ENCODE assay signal across 12 cellular contexts in the genomic region with DNA sequence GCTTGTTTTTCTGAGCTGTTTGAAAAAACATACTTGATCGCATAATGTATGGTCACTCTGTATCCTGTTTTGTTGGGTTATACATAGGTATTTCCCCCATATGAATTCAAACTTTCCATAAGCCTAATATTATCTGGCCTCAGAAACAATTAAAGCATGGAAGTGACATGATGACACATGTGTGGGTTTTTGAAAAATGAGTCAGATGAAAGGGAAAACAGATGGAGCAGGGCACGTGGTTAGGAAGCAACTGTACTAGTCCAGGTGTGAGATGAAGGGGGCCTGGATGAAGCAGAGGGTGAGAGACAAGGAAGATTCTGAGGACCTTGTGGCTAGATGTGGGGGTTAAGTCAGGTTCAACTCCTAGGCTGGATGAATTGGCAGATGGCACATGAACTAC.
DNase-seq lines count a peak whose midpoint lies in the region; ATAC-seq, FAIRE-seq and TF ChIP-seq lines count a peak whose summit lies in the region.
"Had no signal": no experiment of that assay in that cellular context is flagged by ENCODE, and none has a peak within 500 bp of the region (broad histone marks: within the 10 kb centered on the region; RNA-seq: fewer than 3 reads in every experiment).

No MANE protein-coding gene starts in this region.

- H3K4me2 ChIP-seq in keratinocyte (ENCODE audit: control insufficient read depth, extremely low read depth, insufficient read depth, low read depth, low read length) = peak overlapping the region; percentile 68

- H3K36me3 Mint-ChIP-seq in activated naive CD8-positive, alpha-beta T cell treated with anti-CD3 and anti-CD28 coated beads, Interleukin-2, amount 10 ng/mL, durations not matched to agents 7 days and 5 days = peaks cover 17% of the 10 kb centered on the region

- H3K79me2 ChIP-seq in keratinocyte (ENCODE audit: control insufficient read depth, insufficient read depth, low read length) = no peaks in the 10 kb centered on the region

- TF ChIP-seq POLR2A in GM12891 (IDR thresholded peaks at IDR 0.05; ENCODE audit: low read depth, low read length) = no peak

- TF ChIP-seq CTCF in keratinocyte (optimal IDR thresholded peaks at IDR 0.05 in 1 of 3, IDR thresholded peaks at IDR 0.05 in 1 of 3, conservative IDR thresholded peaks at IDR 0.05 in 1 of 3; ENCODE audit: extremely low read depth in 1 of 3, insufficient read depth in 2 of 3, low read length in 3 of 3) = no peak

- H3K9me3 Mint-ChIP-seq in activated naive CD8-positive, alpha-beta T cell treated with anti-CD3 and anti-CD28 coated beads, Interleukin-2, amount 10 ng/mL, durations not matched to agents 7 days and 5 days = peaks cover 6% of the 10 kb centered on the region

- peaks cover 11 to 16% of the 10 kb centered on the region in 2 experiments for H3K36me3 ChIP-seq in keratinocyte (ENCODE audit: control insufficient read depth in 2 of 2, extremely low read depth in 1 of 2, insufficient read depth in 2 of 2, low read length in 2 of 2)

- POLR2A ChIA-PET in activated naive CD8-positive, alpha-beta T cell treated with anti-CD3 and anti-CD28 coated beads, Interleukin-2, amount 10 ng/mL, durations not matched to agents 7 days and 5 days (lab: Charles Lee) = no interaction called here

- no peaks in the 10 kb centered on the region for H4K20me1 ChIP-seq in keratinocyte (ENCODE audit: control insufficient read depth, extremely low read depth, insufficient read depth, low read length)

- H3K27ac Mint-ChIP-seq in activated naive CD8-positive, alpha-beta T cell treated with anti-CD3 and anti-CD28 coated beads, Interleukin-2, amount 10 ng/mL, durations not matched to agents 7 days and 5 days = peak overlapping the region; percentile 77

- H3K27me3 Mint-ChIP-seq in activated naive CD8-positive, alpha-beta T cell treated with anti-CD3 and anti-CD28 coated beads, Interleukin-2, amount 10 ng/mL, durations not matched to agents 7 days and 5 days = no peaks in the 10 kb centered on the region

- no peak for ATAC-seq in activated naive CD8-positive, alpha-beta T cell treated with anti-CD3 and anti-CD28 coated beads, Interleukin-2, amount 10 ng/mL, durations not matched to agents 7 days and 5 days (ENCODE audit: low read depth)

- H3K9me3 ChIP-seq in keratinocyte (ENCODE audit: control insufficient read depth, low read depth, low read length) = no peaks in the 10 kb centered on the region
- H3K9me3 ChIP-seq: esophagus muscularis mucosa, tibial nerve had no signal

- no peak overlapping the region for H3K9ac ChIP-seq in keratinocyte (ENCODE audit: control insufficient read depth, extremely low read depth, insufficient read depth, low read length)

- H3K4me1 Mint-ChIP-seq in activated naive CD8-positive, alpha-beta T cell treated with anti-CD3 and anti-CD28 coated beads, Interleukin-2, amount 10 ng/mL, durations not matched to agents 7 days and 5 days = peaks cover 49% of the 10 kb centered on the region

- H3K4me3 ChIP-seq in keratinocyte (ENCODE audit: control insufficient read depth in 2 of 3, extremely low read depth in 1 of 3, insufficient read depth in 2 of 3, low read depth in 1 of 3, low read length in 3 of 3) = peak overlapping the region in 1 of 3 experiments; percentile 30
- H3K4me3 ChIP-seq: esophagus muscularis mucosa, tibial nerve had no signal

- peak; percentile 96 for FAIRE-seq in keratinocyte (lab: Jason Lieb, UNC)
- FAIRE-seq in GM12891 (lab: Jason Lieb, UNC) = no peak

- H3K4me3 Mint-ChIP-seq in activated naive CD8-positive, alpha-beta T cell treated with anti-CD3 and anti-CD28 coated beads, Interleukin-2, amount 10 ng/mL, durations not matched to agents 7 days and 5 days = peak overlapping the region; percentile 1

- peaks cover 20% of the 10 kb centered on the region for H3K4me1 ChIP-seq in keratinocyte (ENCODE audit: control insufficient read depth, extremely low read depth, insufficient read depth, low read length)

- dilution Hi-C loops in keratinocyte (cut with MboI; ENCODE audit: extremely low pct_ligation_motif_present, low sequenced_read_pairs) = no loop called here

- no peaks in the 10 kb centered on the region for H3K9me1 ChIP-seq in keratinocyte (ENCODE audit: control insufficient read depth, extremely low read depth, insufficient read depth, low read length)

- peak overlapping the region; percentile 59 for H3K27ac ChIP-seq in keratinocyte (ENCODE audit: control insufficient read depth, insufficient read depth, low read length)
- H3K27ac ChIP-seq: esophagus muscularis mucosa, tibial nerve had no signal

- H3K27me3 ChIP-seq in keratinocyte (ENCODE audit: control insufficient read depth, extremely low read depth, insufficient read depth, low read length) = no peaks in the 10 kb centered on the region
- H3K27me3 ChIP-seq: esophagus muscularis mucosa, tibial nerve had no signal

- peak; percentile 38 for DNase-seq in DMS 273 treated with DMSO at 0.1 percent for 48 hours (lab: John Stamatoyannopoulos, UW)
- DNase-seq in M059J (ENCODE audit: low read depth) = peak; percentile 61
- DNase-seq in activated naive CD8-positive, alpha-beta T cell treated with anti-CD3 and anti-CD28 coated beads, Interleukin-2, amount 10 ng/mL, durations not matched to agents 7 days and 5 days = no peak
- DNase-seq in keratinocyte (ENCODE audit: low read depth, low spot score) = peak; percentile 48
- DNase-seq in NCI-H345 (lab: John Stamatoyannopoulos, UW) = no peak
- no peak for DNase-seq in RPMI8226
- DNase-seq in GM12891 (ENCODE audit: insufficient read length, low spot score) = no peak
- no peak for DNase-seq in stimulated activated CD4-positive, alpha-beta T cell treated with anti-CD3 and anti-CD28 coated beads, Interleukin-2, amount 100 ng/mL, for 48 hours
- DNase-seq: midbrain, NCI-H1417 treated with DMSO at 0.1 percent for 48 hours had no signal

- H2AFZ ChIP-seq in keratinocyte (ENCODE audit: control insufficient read depth, low read length) = no peak overlapping the region

TF ChIP-seq in GM12891, 5 proteins besides CTCF, POLR2A, EP300 and RAD21:
- TF ChIP-seq POLR2AphosphoS5 (IDR thresholded peaks at IDR 0.05; ENCODE audit: low read depth, low read length) (no peak), TAF1 (IDR thresholded peaks at IDR 0.05; ENCODE audit: low read depth, low read length) (no peak), PAX5 (IDR thresholded peaks at IDR 0.05; ENCODE audit: insufficient read depth, low read length, severe bottlenecking) (no peak), POU2F2 (IDR thresholded peaks at IDR 0.05; ENCODE audit: low read depth, low read length) (no peak), SPI1 (IDR thresholded peaks at IDR 0.05; ENCODE audit: low read depth, low read length) (no peak)

Comparison
In these comparisons a context has a peak if more than half of its experiments do, and no peak if none do; other contexts are left out.
1. DNase-seq: peak in DMS 273 treated with DMSO at 0.1 percent for 48 hours (single experiment), M059J (single experiment) and keratinocyte (single experiment); none in activated naive CD8-positive, alpha-beta T cell treated with anti-CD3 and anti-CD28 coated beads, Interleukin-2, amount 10 ng/mL, durations not matched to agents 7 days and 5 days (single experiment), NCI-H345 (single experiment), RPMI8226 (single experiment), GM12891 (single experiment) and stimulated activated CD4-positive, alpha-beta T cell treated with anti-CD3 and anti-CD28 coated beads, Interleukin-2, amount 100 ng/mL, for 48 hours (0 of 2).